Comparison of ENCODE assay signal across 9 cellular contexts in the genomic region with DNA sequence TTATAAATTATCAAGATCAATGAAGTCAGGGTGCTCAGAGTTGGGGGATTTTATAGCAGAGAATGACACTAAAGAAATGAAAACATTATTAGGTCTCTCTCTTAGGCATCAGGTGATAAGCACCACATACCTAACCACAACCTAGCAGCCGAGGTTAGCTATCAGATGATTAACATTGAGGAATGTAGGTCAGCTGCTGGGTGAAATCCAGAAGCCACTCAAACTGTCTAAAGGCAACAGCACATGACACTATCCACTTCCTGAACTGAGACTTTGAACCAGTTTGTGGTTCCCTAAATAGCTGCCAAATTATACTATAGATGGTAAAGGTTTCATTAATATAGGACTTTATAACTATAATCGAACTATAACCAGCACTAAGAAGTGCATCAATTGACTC. TPM values are rescaled to one million over a fixed set of nuclear protein-coding genes. Genes with fewer than 3 reads are reported as not detected.
DNase-seq lines count a peak whose midpoint lies in the region; ATAC-seq and TF ChIP-seq lines count a peak whose summit lies in the region.
"Had no signal": no experiment of that assay in that cellular context is flagged by ENCODE, and none has a peak within 500 bp of the region (broad histone marks: within the 10 kb centered on the region; RNA-seq: fewer than 3 reads in every experiment).

No MANE protein-coding gene starts in this region.

- no peaks in the 10 kb centered on the region for H3K9me3 ChIP-seq in fibroblast of lung (ENCODE audit: control insufficient read depth, insufficient read depth, low read depth, low read length)

- H3K79me2 ChIP-seq in fibroblast of lung (ENCODE audit: control insufficient read depth, insufficient read depth, low read length), result peaks cover 80% of the 10 kb centered on the region

- H4K20me1 ChIP-seq in fibroblast of lung (ENCODE audit: control insufficient read depth, extremely low read depth, insufficient read depth, low read length), result no peaks in the 10 kb centered on the region

- H3K9ac ChIP-seq in fibroblast of lung (ENCODE audit: insufficient read depth, low read length), result no peak overlapping the region

- peaks cover 6% of the 10 kb centered on the region for H3K36me3 ChIP-seq in fibroblast of lung (ENCODE audit: control insufficient read depth, insufficient read depth, low read length)

- H3K27me3 ChIP-seq in fibroblast of lung (ENCODE audit: control insufficient read depth, insufficient read depth, low read length), result no peaks in the 10 kb centered on the region

- H3K4me3 ChIP-seq in fibroblast of lung (replicated peaks in 1 of 4; ENCODE audit: control extremely low read depth in 1 of 4, insufficient read depth in 1 of 4, low read depth in 3 of 4, low read length in 4 of 4), result no peak overlapping the region

- H2AFZ ChIP-seq in fibroblast of lung (ENCODE audit: low read length), result no peak overlapping the region

- peak; percentile 41 for ATAC-seq in stimulated activated naive CD8-positive, alpha-beta T cell treated with anti-CD3 and anti-CD28 coated beads, Interleukin-15, Interleukin-2, amounts not matched to agents 100 U/mL and 50 U/mL, for 24 hours

- DNase-seq in activated gamma-delta T cell treated with Interleukin-2 at 50 U/mL for 16 hours (peak; percentile 11), activated gamma-delta T cell (lab: John Stamatoyannopoulos, UW) (no peak), T-helper 1 cell (peak in 4 of 5 donors; percentile 21 to 47 (median 32)), fibroblast of lung (ENCODE audit: low read depth in 2 of 2) (peak; percentile 23 to 94), NCI-H1436 treated with DMSO at 0.1 percent for 48 hours (lab: John Stamatoyannopoulos, UW) (no peak), posterior cingulate gyrus (no peak), GM10266 (ENCODE audit: extremely low spot score) (no peak)
- DNase-seq in stimulated activated naive CD8-positive, alpha-beta T cell treated with anti-CD3 and anti-CD28 coated beads, Interleukin-15, Interleukin-2, amounts not matched to agents 100 U/mL and 50 U/mL, for 24 hours, result no peak
- DNase-seq: SHP77 had no signal

- peak overlapping the region; percentile 21 for H3K4me2 ChIP-seq in fibroblast of lung (ENCODE audit: extremely low read depth, insufficient read depth, low read length)

- H3K4me1 ChIP-seq in fibroblast of lung (ENCODE audit: control insufficient read depth, extremely low read depth, insufficient read depth, low read length), result peaks cover 24% of the 10 kb centered on the region

- TF ChIP-seq CTCF in fibroblast of lung (conservative IDR thresholded peaks at IDR 0.05 in 1 of 2, IDR thresholded peaks at IDR 0.05 in 1 of 2; ENCODE audit: low read depth in 1 of 2, low read length in 2 of 2) (no peak), GM10266 (IDR thresholded peaks at IDR 0.05; ENCODE audit: control insufficient read depth, insufficient read depth, low read depth, missing control alignments) (no peak)

- intact Hi-C loops in posterior cingulate gyrus (cut with DNase I), result no loop called here

- peak overlapping the region; percentile 74 for H3K27ac ChIP-seq in fibroblast of lung (ENCODE audit: insufficient read depth, low read length)

RNA-seq across cellular contexts. Expression of gene EPG5, which starts 4.7 kb away (rescaled TPM):
- total RNA-seq in fibroblast of lung, result 34.2 and 87.4 TPM in 2 replicates
- 60.0 and 65.0 TPM in 2 replicates for polyA plus RNA-seq in fibroblast of lung
- polyA plus RNA-seq in fibroblast of lung (2012), result 28.2 and 31.3 TPM in 2 replicates
- polyA minus RNA-seq in fibroblast of lung (ENCODE audit: low replicate concordance), result 77.0 and 138 TPM in 2 replicates

Comparison
In these comparisons a context has a peak if more than half of its experiments do, and no peak if none do; other contexts are left out.
1. DNase-seq: peak in activated gamma-delta T cell treated with Interleukin-2 at 50 U/mL for 16 hours (single experiment), T-helper 1 cell (4 of 5) and fibroblast of lung (2 of 2); none in activated gamma-delta T cell (single experiment), stimulated activated naive CD8-positive, alpha-beta T cell treated with anti-CD3 and anti-CD28 coated beads, Interleukin-15, Interleukin-2, amounts not matched to agents 100 U/mL and 50 U/mL, for 24 hours (single experiment), NCI-H1436 treated with DMSO at 0.1 percent for 48 hours (single experiment), posterior cingulate gyrus (0 of 10) and GM10266 (single experiment).